ENCODE assay signal across 1 cellular context in genomic region chr11:65900899-65901180, GRCh38.
TF ChIP-seq lines count a peak whose summit lies in the region.

No MANE protein-coding gene starts in this region.

TF ChIP-seq in HCT116, 20 proteins besides CTCF, POLR2A, EP300 and RAD21 (continued from another document):
- TF ChIP-seq REST (IDR thresholded peaks at IDR 0.05; ENCODE audit: low read depth) (no peak), EZH2 (IDR thresholded peaks at IDR 0.05) (no peak), SP1 (IDR thresholded peaks at IDR 0.05; ENCODE audit: low read depth) (no peak), ELF1 (IDR thresholded peaks at IDR 0.05; ENCODE audit: borderline replicate concordance, low read depth) (no peak), ZNF274 (IDR thresholded peaks at IDR 0.05; ENCODE audit: low read depth, low read length) (no peak), SIN3A (IDR thresholded peaks at IDR 0.05; ENCODE audit: low read depth) (no peak), SRF (IDR thresholded peaks at IDR 0.05; ENCODE audit: low read depth) (no peak), ZBTB33 (IDR thresholded peaks at IDR 0.05; ENCODE audit: extremely low read depth, insufficient replicate concordance, low read length) (no peak), YY1 (IDR thresholded peaks at IDR 0.05; ENCODE audit: extremely low read depth, insufficient replicate concordance, low read depth, low read length) (no peak)
- TF ChIP-seq, protein P1, sequence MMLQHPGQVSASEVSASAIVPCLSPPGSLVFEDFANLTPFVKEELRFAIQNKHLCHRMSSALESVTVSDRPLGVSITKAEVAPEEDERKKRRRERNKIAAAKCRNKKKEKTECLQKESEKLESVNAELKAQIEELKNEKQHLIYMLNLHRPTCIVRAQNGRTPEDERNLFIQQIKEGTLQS (IDR thresholded peaks at IDR 0.05): no peak
- TF ChIP-seq, protein P2, sequence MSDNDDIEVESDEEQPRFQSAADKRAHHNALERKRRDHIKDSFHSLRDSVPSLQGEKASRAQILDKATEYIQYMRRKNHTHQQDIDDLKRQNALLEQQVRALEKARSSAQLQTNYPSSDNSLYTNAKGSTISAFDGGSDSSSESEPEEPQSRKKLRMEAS (IDR thresholded peaks at IDR 0.05): no peak
